2 cellular contexts compared by ENCODE assay signal in the genomic region with DNA sequence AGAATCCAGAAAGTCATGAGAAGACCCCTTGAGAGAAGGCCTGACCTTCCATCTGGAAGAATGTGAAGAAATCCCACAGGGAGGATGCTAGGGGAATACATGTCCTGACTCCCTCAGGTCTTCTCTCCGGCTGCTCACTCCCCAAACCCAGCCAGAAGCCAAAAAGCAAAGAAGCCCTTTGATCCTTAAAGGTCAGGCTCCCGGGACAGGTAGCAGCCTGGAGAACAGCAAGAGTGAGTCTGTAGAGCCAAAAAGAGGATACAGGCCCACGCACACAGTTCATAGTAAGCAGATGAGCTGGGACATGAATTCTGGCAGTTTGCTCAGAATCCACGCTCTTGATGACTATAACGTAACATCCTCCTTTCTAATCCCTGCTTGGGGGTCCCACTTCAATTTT.
TF ChIP-seq lines count a peak whose summit lies in the region.

No MANE protein-coding gene starts in this region.

TF ChIP-seq in liver, 16 proteins besides CTCF, POLR2A, EP300 and RAD21 (continued from another document):
- TF ChIP-seq, protein P1, sequence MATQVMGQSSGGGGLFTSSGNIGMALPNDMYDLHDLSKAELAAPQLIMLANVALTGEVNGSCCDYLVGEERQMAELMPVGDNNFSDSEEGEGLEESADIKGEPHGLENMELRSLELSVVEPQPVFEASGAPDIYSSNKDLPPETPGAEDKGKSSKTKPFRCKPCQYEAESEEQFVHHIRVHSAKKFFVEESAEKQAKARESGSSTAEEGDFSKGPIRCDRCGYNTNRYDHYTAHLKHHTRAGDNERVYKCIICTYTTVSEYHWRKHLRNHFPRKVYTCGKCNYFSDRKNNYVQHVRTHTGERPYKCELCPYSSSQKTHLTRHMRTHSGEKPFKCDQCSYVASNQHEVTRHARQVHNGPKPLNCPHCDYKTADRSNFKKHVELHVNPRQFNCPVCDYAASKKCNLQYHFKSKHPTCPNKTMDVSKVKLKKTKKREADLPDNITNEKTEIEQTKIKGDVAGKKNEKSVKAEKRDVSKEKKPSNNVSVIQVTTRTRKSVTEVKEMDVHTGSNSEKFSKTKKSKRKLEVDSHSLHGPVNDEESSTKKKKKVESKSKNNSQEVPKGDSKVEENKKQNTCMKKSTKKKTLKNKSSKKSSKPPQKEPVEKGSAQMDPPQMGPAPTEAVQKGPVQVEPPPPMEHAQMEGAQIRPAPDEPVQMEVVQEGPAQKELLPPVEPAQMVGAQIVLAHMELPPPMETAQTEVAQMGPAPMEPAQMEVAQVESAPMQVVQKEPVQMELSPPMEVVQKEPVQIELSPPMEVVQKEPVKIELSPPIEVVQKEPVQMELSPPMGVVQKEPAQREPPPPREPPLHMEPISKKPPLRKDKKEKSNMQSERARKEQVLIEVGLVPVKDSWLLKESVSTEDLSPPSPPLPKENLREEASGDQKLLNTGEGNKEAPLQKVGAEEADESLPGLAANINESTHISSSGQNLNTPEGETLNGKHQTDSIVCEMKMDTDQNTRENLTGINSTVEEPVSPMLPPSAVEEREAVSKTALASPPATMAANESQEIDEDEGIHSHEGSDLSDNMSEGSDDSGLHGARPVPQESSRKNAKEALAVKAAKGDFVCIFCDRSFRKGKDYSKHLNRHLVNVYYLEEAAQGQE (IDR thresholded peaks at IDR 0.05), result no peak
- no peak for TF ChIP-seq FOXA1 (IDR thresholded peaks at IDR 0.05)
- TF ChIP-seq EGR1 (IDR thresholded peaks at IDR 0.05; ENCODE audit: low read depth in 2 of 2), result no peak
- no peak for TF ChIP-seq FOXA2 (IDR thresholded peaks at IDR 0.05)
- TF ChIP-seq, protein P2, sequence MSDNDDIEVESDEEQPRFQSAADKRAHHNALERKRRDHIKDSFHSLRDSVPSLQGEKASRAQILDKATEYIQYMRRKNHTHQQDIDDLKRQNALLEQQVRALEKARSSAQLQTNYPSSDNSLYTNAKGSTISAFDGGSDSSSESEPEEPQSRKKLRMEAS (IDR thresholded peaks at IDR 0.05), result no peak
- no peak for TF ChIP-seq SP1 (IDR thresholded peaks at IDR 0.05)
- TF ChIP-seq JUND (IDR thresholded peaks at IDR 0.05), result no peak
- TF ChIP-seq RXRA (IDR thresholded peaks at IDR 0.05), result peak in 1 of 2 donors; percentile 20
- TF ChIP-seq, protein P3, sequence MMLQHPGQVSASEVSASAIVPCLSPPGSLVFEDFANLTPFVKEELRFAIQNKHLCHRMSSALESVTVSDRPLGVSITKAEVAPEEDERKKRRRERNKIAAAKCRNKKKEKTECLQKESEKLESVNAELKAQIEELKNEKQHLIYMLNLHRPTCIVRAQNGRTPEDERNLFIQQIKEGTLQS (IDR thresholded peaks at IDR 0.05), result no peak
- no peak for TF ChIP-seq HNF4G (IDR thresholded peaks at IDR 0.05)
TF ChIP-seq in liver: peak in this region for 2.

TF ChIP-seq in HepG2, 621 proteins besides CTCF, POLR2A, EP300 and RAD21 (continued from another document):
- TF ChIP-seq, protein P4, sequence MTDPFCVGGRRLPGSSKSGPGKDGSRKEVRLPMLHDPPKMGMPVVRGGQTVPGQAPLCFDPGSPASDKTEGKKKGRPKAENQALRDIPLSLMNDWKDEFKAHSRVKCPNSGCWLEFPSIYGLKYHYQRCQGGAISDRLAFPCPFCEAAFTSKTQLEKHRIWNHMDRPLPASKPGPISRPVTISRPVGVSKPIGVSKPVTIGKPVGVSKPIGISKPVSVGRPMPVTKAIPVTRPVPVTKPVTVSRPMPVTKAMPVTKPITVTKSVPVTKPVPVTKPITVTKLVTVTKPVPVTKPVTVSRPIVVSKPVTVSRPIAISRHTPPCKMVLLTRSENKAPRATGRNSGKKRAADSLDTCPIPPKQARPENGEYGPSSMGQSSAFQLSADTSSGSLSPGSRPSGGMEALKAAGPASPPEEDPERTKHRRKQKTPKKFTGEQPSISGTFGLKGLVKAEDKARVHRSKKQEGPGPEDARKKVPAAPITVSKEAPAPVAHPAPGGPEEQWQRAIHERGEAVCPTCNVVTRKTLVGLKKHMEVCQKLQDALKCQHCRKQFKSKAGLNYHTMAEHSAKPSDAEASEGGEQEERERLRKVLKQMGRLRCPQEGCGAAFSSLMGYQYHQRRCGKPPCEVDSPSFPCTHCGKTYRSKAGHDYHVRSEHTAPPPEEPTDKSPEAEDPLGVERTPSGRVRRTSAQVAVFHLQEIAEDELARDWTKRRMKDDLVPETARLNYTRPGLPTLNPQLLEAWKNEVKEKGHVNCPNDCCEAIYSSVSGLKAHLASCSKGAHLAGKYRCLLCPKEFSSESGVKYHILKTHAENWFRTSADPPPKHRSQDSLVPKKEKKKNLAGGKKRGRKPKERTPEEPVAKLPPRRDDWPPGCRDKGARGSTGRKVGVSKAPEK (CRISPR knock-in tag; IDR thresholded peaks at IDR 0.05; ENCODE audit: borderline replicate concordance), result no peak
- TF ChIP-seq, protein P5, sequence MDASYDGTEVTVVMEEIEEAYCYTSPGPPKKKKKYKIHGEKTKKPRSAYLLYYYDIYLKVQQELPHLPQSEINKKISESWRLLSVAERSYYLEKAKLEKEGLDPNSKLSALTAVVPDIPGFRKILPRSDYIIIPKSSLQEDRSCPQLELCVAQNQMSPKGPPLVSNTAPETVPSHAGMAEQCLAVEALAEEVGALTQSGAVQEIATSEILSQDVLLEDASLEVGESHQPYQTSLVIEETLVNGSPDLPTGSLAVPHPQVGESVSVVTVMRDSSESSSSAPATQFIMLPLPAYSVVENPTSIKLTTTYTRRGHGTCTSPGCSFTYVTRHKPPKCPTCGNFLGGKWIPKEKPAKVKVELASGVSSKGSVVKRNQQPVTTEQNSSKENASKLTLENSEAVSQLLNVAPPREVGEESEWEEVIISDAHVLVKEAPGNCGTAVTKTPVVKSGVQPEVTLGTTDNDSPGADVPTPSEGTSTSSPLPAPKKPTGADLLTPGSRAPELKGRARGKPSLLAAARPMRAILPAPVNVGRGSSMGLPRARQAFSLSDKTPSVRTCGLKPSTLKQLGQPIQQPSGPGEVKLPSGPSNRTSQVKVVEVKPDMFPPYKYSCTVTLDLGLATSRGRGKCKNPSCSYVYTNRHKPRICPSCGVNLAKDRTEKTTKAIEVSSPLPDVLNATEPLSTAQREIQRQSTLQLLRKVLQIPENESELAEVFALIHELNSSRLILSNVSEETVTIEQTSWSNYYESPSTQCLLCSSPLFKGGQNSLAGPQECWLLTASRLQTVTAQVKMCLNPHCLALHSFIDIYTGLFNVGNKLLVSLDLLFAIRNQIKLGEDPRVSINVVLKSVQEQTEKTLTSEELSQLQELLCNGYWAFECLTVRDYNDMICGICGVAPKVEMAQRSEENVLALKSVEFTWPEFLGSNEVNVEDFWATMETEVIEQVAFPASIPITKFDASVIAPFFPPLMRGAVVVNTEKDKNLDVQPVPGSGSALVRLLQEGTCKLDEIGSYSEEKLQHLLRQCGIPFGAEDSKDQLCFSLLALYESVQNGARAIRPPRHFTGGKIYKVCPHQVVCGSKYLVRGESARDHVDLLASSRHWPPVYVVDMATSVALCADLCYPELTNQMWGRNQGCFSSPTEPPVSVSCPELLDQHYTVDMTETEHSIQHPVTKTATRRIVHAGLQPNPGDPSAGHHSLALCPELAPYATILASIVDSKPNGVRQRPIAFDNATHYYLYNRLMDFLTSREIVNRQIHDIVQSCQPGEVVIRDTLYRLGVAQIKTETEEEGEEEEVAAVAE (CRISPR knock-in tag; IDR thresholded peaks at IDR 0.05; ENCODE audit: borderline replicate concordance), result no peak
- no peak for TF ChIP-seq ZNF572 (CRISPR knock-in tag; IDR thresholded peaks at IDR 0.05)
- TF ChIP-seq CHD2 (IDR thresholded peaks at IDR 0.05; ENCODE audit: low read depth, low read length), result no peak
- TF ChIP-seq MEIS1 (CRISPR knock-in tag; IDR thresholded peaks at IDR 0.05; ENCODE audit: borderline replicate concordance), result no peak
- no peak for TF ChIP-seq NFE2L1 (CRISPR knock-in tag; IDR thresholded peaks at IDR 0.05; ENCODE audit: borderline replicate concordance)
- TF ChIP-seq, protein P6, sequence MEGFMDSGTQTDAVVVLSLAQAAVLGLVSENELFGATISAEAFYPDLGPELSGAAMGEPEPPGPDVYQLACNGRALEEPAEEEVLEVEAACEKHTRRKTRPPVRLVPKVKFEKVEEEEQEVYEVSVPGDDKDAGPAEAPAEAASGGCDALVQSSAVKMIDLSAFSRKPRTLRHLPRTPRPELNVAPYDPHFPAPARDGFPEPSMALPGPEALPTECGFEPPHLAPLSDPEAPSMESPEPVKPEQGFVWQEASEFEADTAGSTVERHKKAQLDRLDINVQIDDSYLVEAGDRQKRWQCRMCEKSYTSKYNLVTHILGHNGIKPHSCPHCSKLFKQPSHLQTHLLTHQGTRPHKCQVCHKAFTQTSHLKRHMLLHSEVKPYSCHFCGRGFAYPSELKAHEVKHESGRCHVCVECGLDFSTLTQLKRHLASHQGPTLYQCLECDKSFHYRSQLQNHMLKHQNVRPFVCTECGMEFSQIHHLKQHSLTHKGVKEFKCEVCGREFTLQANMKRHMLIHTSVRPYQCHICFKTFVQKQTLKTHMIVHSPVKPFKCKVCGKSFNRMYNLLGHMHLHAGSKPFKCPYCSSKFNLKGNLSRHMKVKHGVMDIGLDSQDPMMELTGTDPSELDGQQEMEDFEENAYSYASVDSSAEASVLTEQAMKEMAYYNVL (CRISPR knock-in tag; IDR thresholded peaks at IDR 0.05; ENCODE audit: borderline replicate concordance), result no peak
- TF ChIP-seq XBP1 (CRISPR knock-in tag; IDR thresholded peaks at IDR 0.05), result no peak
- TF ChIP-seq ZFAT (CRISPR knock-in tag; conservative IDR thresholded peaks at IDR 0.05), result no peak
- TF ChIP-seq POLR2AphosphoS2 (IDR thresholded peaks at IDR 0.05; ENCODE audit: low read depth, low read length), result no peak
- no peak for TF ChIP-seq NFYB (CRISPR knock-in tag; IDR thresholded peaks at IDR 0.05)
- no peak for TF ChIP-seq KLF16 (CRISPR knock-in tag; IDR thresholded peaks at IDR 0.05)
- no peak for TF ChIP-seq MLLT10 (CRISPR knock-in tag; IDR thresholded peaks at IDR 0.05)
- no peak for TF ChIP-seq ZIK1 (CRISPR knock-in tag; IDR thresholded peaks at IDR 0.05; ENCODE audit: borderline replicate concordance, low read depth)
- no peak for TF ChIP-seq SRSF9 (IDR thresholded peaks at IDR 0.05; ENCODE audit: borderline replicate concordance, insufficient read depth, low read depth, low read length, poor library complexity, severe bottlenecking)
TF ChIP-seq in HepG2: peak in this region for 0.
